In genomic region chr5:15233566-15233965, GRCh38 we compare ENCODE assay signal across 14 cellular contexts.
"Had no signal": no experiment of that assay in that cellular context is flagged by ENCODE, and none has a peak within 500 bp of the region (broad histone marks: within the 10 kb centered on the region; RNA-seq: fewer than 3 reads in every experiment).

No MANE protein-coding gene starts in this region.

- H3K27me3 Mint-ChIP-seq: natural killer cell treated with Interleukin-12 subunit alpha and Interleukin-12 subunit beta and Interleukin-15 and Interleukin-18, amount 100 ng/mL, for 72 hours had no signal

- H3K4me3 Mint-ChIP-seq: activated T-cell treated with anti-CD3 and anti-CD28 coated beads, Interleukin-2, amount 50 U/mL, for 4 hours; natural killer cell treated with Interleukin-12 subunit alpha and Interleukin-12 subunit beta and Interleukin-15 and Interleukin-18, amount 100 ng/mL, for 72 hours; T-helper 2 cell treated with Interferon-gamma antibody and Interleukin-4, amounts not matched to agents 5 μg/mL and 100 μg/mL, for 36 hours had no signal

- DNase-seq: activated effector memory CD4-positive, alpha-beta T cell treated with anti-CD3 and anti-CD28 coated beads, Interleukin-2, amount 50 U/mL, for 16 hours; activated T-cell treated with anti-CD3 and anti-CD28 coated beads, Interleukin-2, amount 50 U/mL, for 4 hours; cortex of kidney; effector CD8-positive, alpha-beta T cell; hypothalamus; mammary epithelial cell; psoas muscle; stimulated activated CD4-positive, alpha-beta T cell treated with anti-CD3 and anti-CD28 coated beads, Interleukin-4, amount 100 ng/mL, for 4 hours; transverse colon had no signal

- H3K4me1 ChIP-seq: psoas muscle had no signal

- H3K36me3 ChIP-seq: cardiac muscle cell, transverse colon had no signal

- H3K9me3 ChIP-seq: psoas muscle, transverse colon had no signal

- H3K4me3 ChIP-seq: cardiac muscle cell, psoas muscle, transverse colon had no signal

- H3K27ac Mint-ChIP-seq: activated naive CD4-positive, alpha-beta T cell treated with anti-CD3 and anti-CD28 coated beads, Interleukin-2, amount 50 U/mL, for 72 hours; natural killer cell treated with Interleukin-12 subunit alpha and Interleukin-12 subunit beta and Interleukin-15 and Interleukin-18, amount 100 ng/mL, for 72 hours; T-helper 2 cell treated with Interferon-gamma antibody and Interleukin-4, amounts not matched to agents 5 μg/mL and 100 μg/mL, for 36 hours had no signal

- ATAC-seq: activated CD4-positive, CD25-positive, alpha-beta regulatory T cell treated with anti-CD3 and anti-CD28 coated beads, Interleukin-2, amount 50 U/mL, for 24 hours; activated naive CD4-positive, alpha-beta T cell treated with anti-CD3 and anti-CD28 coated beads, Interleukin-2, amount 50 U/mL, for 72 hours; activated T-cell treated with anti-CD3 and anti-CD28 coated beads, Interleukin-2, amount 50 U/mL, for 4 hours; natural killer cell treated with Interleukin-12 subunit alpha and Interleukin-12 subunit beta and Interleukin-15 and Interleukin-18, amount 100 ng/mL, for 72 hours; psoas muscle had no signal

- H3K36me3 Mint-ChIP-seq: natural killer cell treated with Interleukin-12 subunit alpha and Interleukin-12 subunit beta and Interleukin-15 and Interleukin-18, amount 100 ng/mL, for 72 hours had no signal

- H3K27me3 ChIP-seq: cardiac muscle cell, transverse colon had no signal

- H3K27ac ChIP-seq: cardiac muscle cell, psoas muscle, transverse colon had no signal
